In the genomic region with DNA sequence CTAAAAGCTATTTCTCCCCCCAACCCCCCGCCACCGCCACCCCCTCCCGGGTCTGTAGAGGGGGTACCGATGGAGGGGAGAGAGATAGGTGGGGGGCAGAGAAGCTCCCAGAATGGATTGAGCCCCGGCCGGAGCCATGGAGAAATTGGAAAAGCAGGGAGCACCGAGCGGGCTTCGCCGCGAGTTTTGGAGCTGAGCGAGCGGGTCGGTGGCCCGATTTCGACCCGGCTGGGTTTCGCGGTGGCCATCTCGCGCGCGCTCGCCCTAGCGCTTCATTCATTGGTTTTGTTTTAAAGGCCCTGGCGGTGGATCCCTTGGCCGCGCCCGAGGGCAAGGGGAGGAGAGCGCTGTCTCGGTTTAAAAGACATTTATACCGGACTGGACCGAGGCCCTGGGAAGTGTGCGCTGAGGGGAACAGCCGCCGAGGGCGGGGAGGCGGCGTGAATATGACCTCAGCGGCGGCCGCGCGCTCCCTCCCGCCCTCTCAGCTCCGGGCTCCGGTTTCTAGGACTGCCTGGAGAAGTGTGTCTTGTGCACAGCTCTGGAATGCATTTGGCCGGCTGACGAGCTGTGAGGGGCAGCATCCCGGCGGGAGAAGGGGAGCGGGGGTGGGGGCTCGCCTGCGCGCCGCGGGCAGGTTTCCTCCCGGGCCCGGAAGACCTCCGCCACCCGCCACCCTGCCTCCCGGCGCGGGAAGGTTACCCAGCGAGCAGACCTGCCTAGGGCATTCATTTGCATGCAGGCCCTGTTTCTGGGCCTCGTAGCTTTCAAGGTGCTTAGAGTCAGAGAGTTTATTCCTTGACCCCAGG, we compare ENCODE assay signal across 8 cellular contexts. TPM values are rescaled to one million over a fixed set of nuclear protein-coding genes. Genes with fewer than 3 reads are reported as not detected.
DNase-seq lines count a peak whose midpoint lies in the region; ATAC-seq lines count a peak whose summit lies in the region.

No MANE protein-coding gene starts in this region.

- H3K4me3 ChIP-seq in CD8-positive, alpha-beta memory T cell (ENCODE audit: low read length): peak overlapping the region; percentile 70
- H3K4me3 ChIP-seq in urinary bladder (ENCODE audit: low read depth, low read length): peak overlapping the region; percentile 51

- H3K36me3 Mint-ChIP-seq in CD8-positive, alpha-beta memory T cell: peaks cover 0 to 34% (median 0%) of the 10 kb centered on the region in 3 donors
- peaks cover 0 to under 1% (median 0%) of the 10 kb centered on the region in 3 donors for H3K36me3 Mint-ChIP-seq in naive thymus-derived CD8-positive, alpha-beta T cell

- CTCF ChIA-PET in CD8-positive, alpha-beta memory T cell (lab: Charles Lee): interaction anchor here (0.6 to 2.5 kb wide), 14 partner anchors 9 to 387 kb away, joined by 3 to 13 read pairs (median 3); no protein-coding TSS in a partner anchor

- POLR2A ChIA-PET in CD8-positive, alpha-beta memory T cell (lab: Charles Lee): interaction anchor here (0.6 to 2.6 kb wide), 15 partner anchors 12 to 176 kb away, joined by 3 to 27 read pairs (median 4); no protein-coding TSS in a partner anchor
- POLR2A ChIA-PET in naive thymus-derived CD8-positive, alpha-beta T cell (lab: Charles Lee): interaction anchor here (0.5 to 5.3 kb wide), 18 partner anchors 8 to 1022 kb away, joined by 3 to 71 read pairs (median 3); partner anchors contain the start of gene SMAD2

- H3K27ac ChIP-seq in CD8-positive, alpha-beta memory T cell (ENCODE audit: low read depth, low read length): peak overlapping the region; percentile 92
- H3K27ac ChIP-seq in urinary bladder (ENCODE audit: low read depth): peak overlapping the region; percentile 98

- peak overlapping the region; percentile 98 to 100 (median 99) for H3K27ac Mint-ChIP-seq in CD8-positive, alpha-beta memory T cell
- H3K27ac Mint-ChIP-seq in naive thymus-derived CD8-positive, alpha-beta T cell: peak overlapping the region; percentile 93 to 98 (median 96)

- H3K9me3 ChIP-seq in CD8-positive, alpha-beta memory T cell (ENCODE audit: low read length): no peaks in the 10 kb centered on the region

- H3K36me3 ChIP-seq in CD8-positive, alpha-beta memory T cell (ENCODE audit: insufficient read depth, low read length): no peaks in the 10 kb centered on the region
- H3K36me3 ChIP-seq in urinary bladder (ENCODE audit: insufficient read depth): no peaks in the 10 kb centered on the region

- peaks cover 24% of the 10 kb centered on the region for H3K4me1 ChIP-seq in CD8-positive, alpha-beta memory T cell (ENCODE audit: insufficient read depth, low read length)
- H3K4me1 ChIP-seq in urinary bladder (ENCODE audit: insufficient read depth): no peaks in the 10 kb centered on the region

- H3K4me1 Mint-ChIP-seq in CD8-positive, alpha-beta memory T cell: peaks cover 38 to 47% (median 46%) of the 10 kb centered on the region in 3 donors
- H3K4me1 Mint-ChIP-seq in naive thymus-derived CD8-positive, alpha-beta T cell: peaks cover 28 to 48% (median 40%) of the 10 kb centered on the region in 4 donors

- ATAC-seq in GM19351 (IDR thresholded peaks at IDR 0.05; ENCODE audit: unreplicated experiment) (peak; percentile 30), HG03442 (IDR thresholded peaks at IDR 0.05; ENCODE audit: unreplicated experiment) (peak; percentile 36)
- peak; percentile 26 to 34 for ATAC-seq in naive thymus-derived CD8-positive, alpha-beta T cell

- no peaks in the 10 kb centered on the region for H3K27me3 ChIP-seq in CD8-positive, alpha-beta memory T cell (ENCODE audit: insufficient read depth, low read length, poor library complexity, severe bottlenecking)

- H3K27me3 Mint-ChIP-seq in CD8-positive, alpha-beta memory T cell: peaks cover 0 to 2% of the 10 kb centered on the region in 2 donors
- peaks cover 0 to 15% (median 5%) of the 10 kb centered on the region in 5 donors for H3K27me3 Mint-ChIP-seq in naive thymus-derived CD8-positive, alpha-beta T cell

- H3K9me3 Mint-ChIP-seq in CD8-positive, alpha-beta memory T cell: no peaks in the 10 kb centered on the region
- no peaks in the 10 kb centered on the region for H3K9me3 Mint-ChIP-seq in naive thymus-derived CD8-positive, alpha-beta T cell

- WGBS in urinary bladder: under 1% methylated on average over 66 of the region's 66 CpGs

- peak; percentile 44 to 78 (median 66) for DNase-seq in CD8-positive, alpha-beta memory T cell
- peak; percentile 74 for DNase-seq in NOMO-1 treated with dmso at 0.1 percent for 144 hours (lab: John Stamatoyannopoulos, UW; ENCODE audit: unreplicated experiment)
- peak; percentile 40 for DNase-seq in activated T-helper 9 cell treated with anti-CD3 and anti-CD28 coated beads, Interleukin-2, amount 50 U/mL, for 16 hours (ENCODE audit: low read depth)
- DNase-seq in fibroblast of peridontal ligament (ENCODE audit: extremely low read depth): peak; percentile 76
- DNase-seq in naive thymus-derived CD8-positive, alpha-beta T cell: peak in 9 of 10 donors; percentile 25 to 76 (median 56)

- peak overlapping the region; percentile 91 to 98 (median 95) for H3K4me3 Mint-ChIP-seq in CD8-positive, alpha-beta memory T cell
- peak overlapping the region; percentile 86 to 97 (median 93) for H3K4me3 Mint-ChIP-seq in naive thymus-derived CD8-positive, alpha-beta T cell

RNA-seq across cellular contexts. Expression of gene SMAD7, which starts 1.7 kb away (rescaled TPM):
- total RNA-seq in CD8-positive, alpha-beta memory T cell: 10 to 100 TPM; 23.3 TPM
- polyA plus RNA-seq in CD8-positive, alpha-beta memory T cell: 7.0 TPM
- total RNA-seq in naive thymus-derived CD8-positive, alpha-beta T cell: 10 to 100 TPM; 30.9 to 32.5 TPM
- 1 to 10 TPM; 2.3 to 4.9 (median 4.8) TPM for polyA plus RNA-seq in naive thymus-derived CD8-positive, alpha-beta T cell
- 25.6 TPM for total RNA-seq in urinary bladder
- 31.5 TPM for polyA plus RNA-seq in urinary bladder

Comparison
In these comparisons a context has a peak if more than half of its experiments do, and no peak if none do; other contexts are left out.
1. Peak in every context shown above with its lines: DNase-seq, ATAC-seq, H3K4me3 ChIP-seq and H3K27ac ChIP-seq.